ENCODE assay signal across 1 cellular context in genomic region chr1:1399187-1399869, GRCh38.
A peak's percentile ranks its signal among the peaks of the same experiment; 100 is the strongest.
TF ChIP-seq lines count a peak whose summit lies in the region.

TSS of gene CCNL2 (minus strand) at chr1:1399335. CDS start at chr1:1399306, 29 bp downstream.

TF ChIP-seq in HepG2, 621 proteins besides CTCF, POLR2A, EP300 and RAD21 (continued from another document and continues in another):
- TF ChIP-seq PRDM15 (CRISPR knock-in tag; IDR thresholded peaks at IDR 0.05) (0 out of 2 replicates have a peak, but pooled peaks have one; percentile 3), CBX5 (CRISPR knock-in tag; IDR thresholded peaks at IDR 0.05; ENCODE audit: borderline replicate concordance) (no peak), FOXA3 (CRISPR knock-in tag; IDR thresholded peaks at IDR 0.05) (peak; percentile 51), ETV6 (CRISPR knock-in tag; conservative IDR thresholded peaks at IDR 0.05) (peak; percentile 60; the same call in 1 of the 2 replicates), NR2F6 (IDR thresholded peaks at IDR 0.05) (no peak), NR2F6 (CRISPR knock-in tag; IDR thresholded peaks at IDR 0.05) (peak; percentile 65; the same call in 1 of the 2 replicates), PBX2 (CRISPR knock-in tag; IDR thresholded peaks at IDR 0.05) (peak; percentile 96), TAF15 (IDR thresholded peaks at IDR 0.05; ENCODE audit: low read depth, low read length, poor library complexity, severe bottlenecking) (no peak), CCAR2 (optimal IDR thresholded peaks at IDR 0.05; ENCODE audit: low read depth, low read length) (no peak), AKNA (CRISPR knock-in tag; IDR thresholded peaks at IDR 0.05; ENCODE audit: borderline replicate concordance) (no peak), HNF4G (IDR thresholded peaks at IDR 0.05; ENCODE audit: borderline replicate concordance, low read depth, low read length) (no peak), HNF4G (CRISPR knock-in tag; IDR thresholded peaks at IDR 0.05; ENCODE audit: borderline replicate concordance, low read depth) (peak; percentile 31; the same call in 1 of the 2 replicates), ELF3 (CRISPR knock-in tag; IDR thresholded peaks at IDR 0.05) (peak; percentile 78), GPN1 (CRISPR knock-in tag; IDR thresholded peaks at IDR 0.05; ENCODE audit: borderline replicate concordance) (no peak), ATF7 (IDR thresholded peaks at IDR 0.05) (no peak), ATF7 (CRISPR knock-in tag; IDR thresholded peaks at IDR 0.05) (no peak), FOXC1 (CRISPR knock-in tag; IDR thresholded peaks at IDR 0.05; ENCODE audit: borderline replicate concordance) (peak; percentile 62; the same call in 1 of the 2 replicates), GABPA (IDR thresholded peaks at IDR 0.05; ENCODE audit: low read depth, low read length) (no peak), GABPA (CRISPR knock-in tag; IDR thresholded peaks at IDR 0.05; ENCODE audit: low read depth) (peak; percentile 90), TRIM22 (IDR thresholded peaks at IDR 0.05) (no peak), ZNF451 (CRISPR knock-in tag; IDR thresholded peaks at IDR 0.05) (peak; percentile 86), ZBTB10 (CRISPR knock-in tag; IDR thresholded peaks at IDR 0.05; ENCODE audit: borderline replicate concordance) (0 out of 2 replicates have a peak, but pooled peaks have one; percentile 15), HNRNPK (IDR thresholded peaks at IDR 0.05; ENCODE audit: low read depth, low read length, poor library complexity, severe bottlenecking) (peak; percentile 66), LBX2 (CRISPR knock-in tag; IDR thresholded peaks at IDR 0.05; ENCODE audit: borderline replicate concordance) (no peak), ZNF362 (CRISPR knock-in tag; IDR thresholded peaks at IDR 0.05; ENCODE audit: borderline replicate concordance) (0 out of 2 replicates have a peak, but pooled peaks have one; percentile 28), BRD4 (CRISPR knock-in tag; IDR thresholded peaks at IDR 0.05) (0 out of 2 replicates have a peak, but pooled peaks have one; percentile 19), CREM (IDR thresholded peaks at IDR 0.05) (peak; percentile 69; the same call in 1 of the 2 replicates), CREM (CRISPR knock-in tag; IDR thresholded peaks at IDR 0.05) (peak; percentile 30; the same call in 1 of the 2 replicates), ZNF761 (CRISPR knock-in tag; conservative IDR thresholded peaks at IDR 0.05) (peak; percentile 90), ZNF446 (CRISPR knock-in tag; IDR thresholded peaks at IDR 0.05) (0 out of 2 replicates have a peak, but pooled peaks have one; percentile 36), JARID2 (CRISPR knock-in tag; IDR thresholded peaks at IDR 0.05; ENCODE audit: insufficient replicate concordance) (no peak), DMAP1 (CRISPR knock-in tag; IDR thresholded peaks at IDR 0.05) (peak; percentile 64; the same call in 1 of the 2 replicates), TCF12 (IDR thresholded peaks at IDR 0.05) (no peak), TCF12 (CRISPR knock-in tag; IDR thresholded peaks at IDR 0.05) (no peak), CHCHD3 (CRISPR knock-in tag; IDR thresholded peaks at IDR 0.05) (peak; percentile 35), ZNF563 (CRISPR knock-in tag; IDR thresholded peaks at IDR 0.05) (peak; percentile 81; the same call in 1 of the 2 replicates), TBX3 (IDR thresholded peaks at IDR 0.05; ENCODE audit: borderline replicate concordance) (peak; percentile 28; the same call in 1 of the 2 replicates), ZFP1 (CRISPR knock-in tag; IDR thresholded peaks at IDR 0.05) (no peak), PHF5A (CRISPR knock-in tag; IDR thresholded peaks at IDR 0.05; ENCODE audit: low read depth, unreplicated experiment) (peak; percentile 53), BHLHE40 (IDR thresholded peaks at IDR 0.05; ENCODE audit: low read length) (peak; percentile 72), ZZZ3 (CRISPR knock-in tag; IDR thresholded peaks at IDR 0.05; ENCODE audit: borderline replicate concordance) (peak; percentile 78; the same call in 1 of the 2 replicates), FOXM1 (CRISPR knock-in tag; IDR thresholded peaks at IDR 0.05) (no peak), ZNF564 (CRISPR knock-in tag; IDR thresholded peaks at IDR 0.05) (peak; percentile 58; the same call in 1 of the 2 replicates), CREB1 (IDR thresholded peaks at IDR 0.05) (peak; percentile 93), CREB1 (CRISPR knock-in tag; IDR thresholded peaks at IDR 0.05) (no peak), NCOA1 (CRISPR knock-in tag; IDR thresholded peaks at IDR 0.05) (peak; percentile 62; the same call in 1 of the 2 replicates), NCOA2 (CRISPR knock-in tag; IDR thresholded peaks at IDR 0.05) (no peak), TBX2 (CRISPR knock-in tag; IDR thresholded peaks at IDR 0.05; ENCODE audit: borderline replicate concordance) (peak; percentile 76; the same call in 1 of the 2 replicates), ZFP37 (CRISPR knock-in tag; IDR thresholded peaks at IDR 0.05; ENCODE audit: borderline replicate concordance) (no peak), FLYWCH1 (CRISPR knock-in tag; IDR thresholded peaks at IDR 0.05) (no peak), BRCA1 (CRISPR knock-in tag; IDR thresholded peaks at IDR 0.05) (no peak), ZNF556 (CRISPR knock-in tag; IDR thresholded peaks at IDR 0.05; ENCODE audit: borderline replicate concordance) (peak; percentile 48; the same call in 1 of the 2 replicates)
